In the genomic region with DNA sequence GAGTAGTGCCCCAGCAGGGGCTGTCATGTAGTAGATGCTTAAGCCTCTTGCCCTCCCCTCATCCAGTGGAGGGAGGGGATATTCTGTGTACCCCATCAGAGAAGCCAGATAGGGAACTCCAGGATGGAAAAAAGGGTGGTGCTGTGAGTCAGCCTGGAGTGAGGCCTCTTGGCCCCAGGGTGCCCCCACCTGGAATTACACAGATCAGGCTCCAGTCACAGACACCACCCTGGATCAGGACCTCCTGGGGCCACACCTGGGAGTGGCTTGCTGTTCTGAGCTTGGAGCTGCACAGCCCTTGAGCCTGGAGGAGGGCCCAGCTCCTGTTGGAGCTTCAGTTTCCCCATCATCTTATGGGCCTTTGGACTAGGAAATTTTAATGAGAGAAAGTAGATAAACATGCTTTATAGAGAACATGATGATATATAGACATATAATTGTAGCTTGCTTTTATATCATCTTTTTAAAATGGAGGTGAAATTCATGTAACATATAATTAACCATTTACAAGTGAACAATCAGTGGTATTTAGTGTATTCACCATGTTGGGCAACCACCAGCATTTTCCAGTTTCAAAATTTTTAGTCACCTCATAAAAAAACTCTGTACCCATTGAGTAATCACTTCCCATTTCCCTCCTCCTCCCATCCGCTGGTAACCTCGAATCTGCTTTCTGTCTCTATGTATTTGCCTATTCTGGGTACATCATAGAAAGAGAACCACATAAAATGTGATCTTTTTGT, we compare ENCODE assay signal across 15 cellular contexts. TPM values are rescaled to one million over a fixed set of nuclear protein-coding genes. Genes with fewer than 3 reads are reported as not detected.
DNase-seq lines count a peak whose midpoint lies in the region; ATAC-seq, FAIRE-seq and TF ChIP-seq lines count a peak whose summit lies in the region.
"Had no signal": no experiment of that assay in that cellular context is flagged by ENCODE, and none has a peak within 500 bp of the region (broad histone marks: within the 10 kb centered on the region; RNA-seq: fewer than 3 reads in every experiment).

No MANE protein-coding gene starts in this region.

- H3K9ac ChIP-seq in NT2/D1 (ENCODE audit: insufficient read length, low read depth), result peak overlapping the region; percentile 26
- H3K9ac ChIP-seq in GM12878 (ENCODE audit: control insufficient read depth, insufficient read depth, low read length), result no peak overlapping the region
- H3K9ac ChIP-seq: BLaER1 had no signal

- H3K36me3 ChIP-seq in NT2/D1 (ENCODE audit: insufficient read depth, insufficient read length, low read length) (no peaks in the 10 kb centered on the region), GM12878 (ENCODE audit: control insufficient read depth in 2 of 2, insufficient read depth in 2 of 2, low read length in 1 of 2) (no peaks in the 10 kb centered on the region), upper lobe of right lung (no peaks in the 10 kb centered on the region)
- H3K36me3 ChIP-seq: BLaER1, cardiac muscle cell, upper lobe of left lung had no signal

- H3K9me3 ChIP-seq in NT2/D1 (ENCODE audit: insufficient read depth, low read length), result no peaks in the 10 kb centered on the region
- no peaks in the 10 kb centered on the region; the same call in 2 of the 3 replicates for H3K9me3 ChIP-seq in GM12878 (replicated peaks; ENCODE audit: control insufficient read depth, insufficient read depth, low read length)
- no peaks in the 10 kb centered on the region for H3K9me3 ChIP-seq in upper lobe of right lung
- H3K9me3 ChIP-seq: upper lobe of left lung had no signal

- FAIRE-seq in GM12878 (lab: Jason Lieb, UNC), result no peak

- intact Hi-C loops in GM12878 (cut with micrococcal nuclease; ENCODE audit: unreplicated experiment) (no loop called here), upper lobe of right lung (cut with DNase I) (no loop called here)

- RAD21 ChIA-PET in GM12878 (lab: Charles Lee; ENCODE audit: unreplicated experiment), result no interaction called here

- TF ChIP-seq CTCF in GM12878 (IDR thresholded peaks at IDR 0.05 in 2 of 3, conservative IDR thresholded peaks at IDR 0.05 in 1 of 3; ENCODE audit: control insufficient read depth in 2 of 3, extremely low read depth in 1 of 3, insufficient read depth in 1 of 3, low read depth in 3 of 3, low read length in 3 of 3) (no peak), upper lobe of right lung (IDR thresholded peaks at IDR 0.05) (no peak)

- 0% methylated on average over 2 of the region's 2 CpGs for WGBS in GM12878 (ENCODE audit: insufficient coverage, insufficient replicate concordance, low lambda C conversion rate, missing lambda C conversion rate)

- no peaks in the 10 kb centered on the region for H3K27me3 ChIP-seq in NT2/D1 (ENCODE audit: insufficient read depth, insufficient read length)
- H3K27me3 ChIP-seq in GM12878 (replicated peaks in 1 of 2; ENCODE audit: control insufficient read depth in 2 of 2, insufficient read depth in 2 of 2, low read length in 1 of 2), result no peaks in the 10 kb centered on the region; a peak in 1 of 4 replicates
- no peaks in the 10 kb centered on the region for H3K27me3 ChIP-seq in upper lobe of right lung
- H3K27me3 ChIP-seq: BLaER1, cardiac muscle cell, upper lobe of left lung had no signal

- no peak overlapping the region for H2AFZ ChIP-seq in GM12878 (ENCODE audit: control insufficient read depth, low read depth, low read length)

- H3K4me2 ChIP-seq in GM12878 (ENCODE audit: control insufficient read depth, insufficient read depth), result no peak overlapping the region
- H3K4me2 ChIP-seq: BLaER1 had no signal

- CTCF ChIA-PET in GM12878 (lab: Yijun Ruan, JAX), result interaction anchor here (0.6 kb wide), 1 partner anchor 312 kb away, joined by 3 read pairs; no protein-coding TSS in a partner anchor

- ATAC-seq in GM12878, result no peak
- peak; percentile 57 for ATAC-seq in upper lobe of right lung
- ATAC-seq: mucosa of descending colon had no signal

- no peak for TF ChIP-seq EP300 in GM12878 (IDR thresholded peaks at IDR 0.05; ENCODE audit: borderline replicate concordance in 1 of 2, control insufficient read depth in 1 of 2, low read depth in 2 of 2, low read length in 2 of 2)

- H3K4me1 ChIP-seq in NT2/D1 (ENCODE audit: insufficient read depth, insufficient read length) (peaks cover 6% of the 10 kb centered on the region), GM12878 (ENCODE audit: control insufficient read depth, insufficient read depth, low read length) (no peaks in the 10 kb centered on the region), upper lobe of right lung (no peaks in the 10 kb centered on the region)
- H3K4me1 ChIP-seq: BLaER1 had no signal

- BruUV-seq in GM12878 (replicated peaks; lab: Mats Ljungman, UMichigan), result no TSS peak

- no peaks in the 10 kb centered on the region for H3K79me2 ChIP-seq in GM12878 (ENCODE audit: control insufficient read depth, insufficient read depth, low read length)

- no peaks in the 10 kb centered on the region for H4K20me1 ChIP-seq in GM12878 (ENCODE audit: control insufficient read depth, insufficient read depth)
- H4K20me1 ChIP-seq: BLaER1 had no signal

- H3K27ac ChIP-seq in GM12878 (ENCODE audit: control insufficient read depth, insufficient read depth) (no peak overlapping the region), upper lobe of right lung (no peak overlapping the region)
- H3K27ac ChIP-seq: BLaER1, cardiac muscle cell, upper lobe of left lung had no signal

- DNase-seq in stimulated activated CD4-positive, alpha-beta T cell treated with anti-CD3 and anti-CD28 coated beads, Interleukin-15, amount 100 ng/mL, for 24 hours, result peak; percentile 39
- DNase-seq in stimulated activated CD4-positive, alpha-beta T cell treated with anti-CD3 and anti-CD28 coated beads, Interleukin-12 subunit alpha, Interleukin-12 subunit beta, amount 100 ng/mL, for 4 hours, result no peak
- DNase-seq in NT2/D1 (ENCODE audit: low read depth, low spot score) (no peak), GM12878 (ENCODE audit: low read depth, low spot score) (peak; percentile 25), upper lobe of right lung (no peak), NCI-H2081 treated with DMSO at 0.1 percent for 48 hours (lab: John Stamatoyannopoulos, UW) (no peak), ecto neural progenitor cell (ENCODE audit: low spot score) (no peak), DMS79 (lab: John Stamatoyannopoulos, UW) (no peak)
- DNase-seq: mucosa of descending colon, NCI-H446, upper lobe of left lung had no signal

- in situ Hi-C loops in GM12878 (cut with MboI), result no loop called here

- no peak for TF ChIP-seq POLR2A in GM12878 (IDR thresholded peaks at IDR 0.05; ENCODE audit: low read depth, low read length)

- no peak for TF ChIP-seq RAD21 in GM12878 (IDR thresholded peaks at IDR 0.05; ENCODE audit: insufficient read depth, low read depth, low read length)

- POLR2A ChIA-PET in GM12878 (lab: Charles Lee), result no interaction called here

- SMC1A ChIA-PET in GM12878 (lab: Charles Lee; ENCODE audit: uncharacterized antibody, unreplicated experiment), result interaction anchor here (1.2 kb wide), 1 partner anchor 114 kb away, joined by 3 read pairs; a partner anchor contains a TSS

- H3K4me3 ChIP-seq in NT2/D1 (ENCODE audit: insufficient read length, low read depth) (no peak overlapping the region), GM12878 (no peak overlapping the region), upper lobe of right lung (no peak overlapping the region)
- H3K4me3 ChIP-seq: BLaER1, cardiac muscle cell, mucosa of descending colon, upper lobe of left lung had no signal

RNA-seq across cellular contexts. Expression of a gene that starts 24.6 kb away (rescaled TPM):
- not detected in 2 replicates for total RNA-seq in GM12878 (2013; cell fraction: nucleolus; rRNA removed)
- not detected in 2 replicates for total RNA-seq in GM12878 (2014; rRNA removed)
- total RNA-seq in GM12878 (2014; rRNA removed; fragmentation: Illumina TruSeq; extraction: Trizol), result not detected in 2 replicates
- not detected in 2 replicates for total RNA-seq in GM12878 (2021)
- polyA plus RNA-seq in GM12878 (2011; ENCODE audit: low read depth), result not detected
- polyA plus RNA-seq in GM12878 (2011; rRNA removed), result not detected in 2 replicates
- polyA plus RNA-seq in GM12878 (2011; cell fraction: cytosol; rRNA removed), result not detected in 2 replicates
- polyA plus RNA-seq in GM12878 (2011; cell fraction: nucleus; rRNA removed), result not detected in 2 replicates
- polyA plus RNA-seq in GM12878 (2012), result not detected in 2 replicates
- polyA plus RNA-seq in GM12878 (2014; fragmentation: Illumina TruSeq; extraction: Trizol), result not detected in 2 replicates
- not detected for polyA plus RNA-seq in GM12878 (2014; fragmentation: Nextera tagmentation; extraction: Ambion mirVana)
- polyA plus RNA-seq in GM12878 (2014; rRNA removed), result 0.03 TPM in 1 of 2 replicates, not detected in the other
- not detected for polyA plus RNA-seq in GM12878 (2016; fragmentation: Nextera tagmentation; extraction: Ambion mirVana)
- 0.10 TPM in 1 of 2 replicates, not detected in the other for polyA minus RNA-seq in GM12878 (2011; rRNA and poly(A)+ RNA removed)
- not detected in 2 replicates for polyA minus RNA-seq in GM12878 (2011; cell fraction: cytosol; rRNA and poly(A)+ RNA removed)
- not detected in 2 replicates for polyA minus RNA-seq in GM12878 (2011; cell fraction: nucleus; rRNA and poly(A)+ RNA removed)
- total RNA-seq in upper lobe of right lung, result not detected
- total RNA-seq: cardiac muscle cell, epithelial cell of proximal tubule, renal cortical epithelial cell had no signal
- polyA plus RNA-seq: cardiac muscle cell had no signal

RNA-seq across cellular contexts. Expression of a gene that starts 53.6 kb away (rescaled TPM):
- total RNA-seq in GM12878 (2013; cell fraction: nucleolus; rRNA removed), result 0.17 and 0.20 TPM in 2 replicates
- total RNA-seq in GM12878 (2014; rRNA removed) (0.40 and 0.44 TPM in 2 replicates), GM12878 (2014; rRNA removed; fragmentation: Illumina TruSeq; extraction: Trizol) (not detected in 2 replicates), GM12878 (2021) (0.26 and 0.37 TPM in 2 replicates), upper lobe of right lung (not detected)
- polyA plus RNA-seq in GM12878 (2011; ENCODE audit: low read depth), result not detected
- polyA plus RNA-seq in GM12878 (2011; rRNA removed) (0.09 and 0.48 TPM in 2 replicates), GM12878 (2014; fragmentation: Illumina TruSeq; extraction: Trizol) (not detected in 2 replicates), GM12878 (2014; fragmentation: Nextera tagmentation; extraction: Ambion mirVana) (not detected), GM12878 (2014; rRNA removed) (0.15 and 0.60 TPM in 2 replicates), GM12878 (2016; fragmentation: Nextera tagmentation; extraction: Ambion mirVana) (under 1 TPM in 1 of 2 experiments, not detected in 1; 0.16 TPM)
- 0.27 and 0.37 TPM in 2 replicates for polyA plus RNA-seq in GM12878 (2011; cell fraction: cytosol; rRNA removed)
- polyA plus RNA-seq in GM12878 (2011; cell fraction: nucleus; rRNA removed), result 0.21 and 0.26 TPM in 2 replicates
- not detected in 2 replicates for polyA plus RNA-seq in GM12878 (2012)
- polyA minus RNA-seq in GM12878 (2011; rRNA and poly(A)+ RNA removed), result 0.59 and 1.4 TPM in 2 replicates
- not detected in 2 replicates for polyA minus RNA-seq in GM12878 (2011; cell fraction: cytosol; rRNA and poly(A)+ RNA removed)
- polyA minus RNA-seq in GM12878 (2011; cell fraction: nucleus; rRNA and poly(A)+ RNA removed), result 0.12 and 0.29 TPM in 2 replicates
- total RNA-seq: cardiac muscle cell, epithelial cell of proximal tubule, mucosa of descending colon, renal cortical epithelial cell, upper lobe of left lung had no signal
- polyA plus RNA-seq: cardiac muscle cell had no signal

Comparison
In these comparisons a context has a peak if more than half of its experiments do, and no peak if none do; other contexts are left out.
1. DNase-seq: peak in stimulated activated CD4-positive, alpha-beta T cell treated with anti-CD3 and anti-CD28 coated beads, Interleukin-15, amount 100 ng/mL, for 24 hours (single experiment) and GM12878 (single experiment); none in stimulated activated CD4-positive, alpha-beta T cell treated with anti-CD3 and anti-CD28 coated beads, Interleukin-12 subunit alpha, Interleukin-12 subunit beta, amount 100 ng/mL, for 4 hours (single experiment), NT2/D1 (single experiment), upper lobe of right lung (single experiment), NCI-H2081 treated with DMSO at 0.1 percent for 48 hours (single experiment), ecto neural progenitor cell (single experiment) and DMS79 (single experiment).